Comparison of ENCODE assay signal across 8 cellular contexts in the genomic region with DNA sequence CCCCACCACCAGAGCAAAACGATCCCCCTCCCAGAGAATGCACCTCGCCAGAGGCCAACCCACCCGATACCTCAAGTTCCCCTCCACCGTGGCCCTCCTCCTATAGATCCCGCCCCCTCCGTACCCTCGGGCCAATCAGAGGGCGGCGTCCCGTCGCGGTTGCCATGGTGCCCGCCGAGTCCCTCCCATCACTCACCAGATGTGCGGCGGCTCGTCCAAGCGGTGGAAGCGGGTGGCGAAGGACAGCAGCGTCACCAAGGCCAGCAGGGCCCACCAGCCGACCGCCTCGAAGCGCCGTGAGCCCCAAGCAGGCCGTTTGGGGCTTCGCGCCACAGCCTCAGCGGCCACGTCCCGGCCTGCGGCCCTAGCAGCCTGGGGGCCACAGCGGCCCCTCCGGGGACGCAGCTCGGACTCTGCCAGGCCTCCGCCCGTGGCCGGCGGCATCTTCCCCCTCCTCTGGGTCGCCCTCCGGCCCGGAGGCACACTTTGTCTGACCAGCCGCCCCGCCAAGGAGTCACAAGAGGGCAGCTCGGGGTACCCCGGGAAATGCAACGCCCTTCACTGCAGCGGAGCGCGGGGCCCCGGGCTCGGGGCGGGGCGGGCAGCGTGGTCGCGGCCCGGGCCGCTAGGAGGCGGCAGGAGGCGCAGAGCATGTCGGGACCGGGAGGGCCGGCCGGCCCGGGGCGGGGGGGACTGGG. TPM values are rescaled to one million over a fixed set of nuclear protein-coding genes. Genes with fewer than 3 reads are reported as not detected.
DNase-seq lines count a peak whose midpoint lies in the region; ATAC-seq and TF ChIP-seq lines count a peak whose summit lies in the region.

Gene POMT2 (minus strand): TSS at position 646 of the 698 bp plus-strand sequence. CDS start 202 bp downstream, at position 444.

- DNase-seq in BE2C (peak; percentile 97), NCI-H524 (lab: John Stamatoyannopoulos, UW) (peak; percentile 97 to 98), colonic mucosa (peak; percentile 96)
- DNase-seq in activated CD4-positive, alpha-beta T cell treated with anti-CD3 and anti-CD28 coated beads for 48 hours, result peak; percentile 95
- DNase-seq in stimulated activated CD4-positive, alpha-beta T cell treated with anti-CD3 and anti-CD28 coated beads, Interleukin-1b, Interleukin-23, amount 100 ng/mL, for 48 hours, result peak; percentile 91

- no peak; the same call in none of the 2 replicates for TF ChIP-seq CTCF in BE2C (IDR thresholded peaks at IDR 0.05; ENCODE audit: low read depth, low read length)
- peak; percentile 23 for TF ChIP-seq CTCF in colonic mucosa (IDR thresholded peaks at IDR 0.05)

- intact Hi-C loops in colonic mucosa (cut with DNase I), result loop anchor here (10.0 kb wide), 1 partner anchor 234 kb away; no protein-coding TSS in a partner anchor

- ATAC-seq in HG03432 (IDR thresholded peaks at IDR 0.05; ENCODE audit: unreplicated experiment), result peak; percentile 72

- peak; percentile 43 for TF ChIP-seq POLR2A in GM19099 (IDR thresholded peaks at IDR 0.05; ENCODE audit: extremely low read depth, insufficient read length, low read depth)

- H3K9me3 ChIP-seq in BE2C (no peaks in the 10 kb centered on the region), colonic mucosa (no peaks in the 10 kb centered on the region)

- H3K9ac ChIP-seq in colonic mucosa (ENCODE audit: low read depth in 2 of 2, low read length in 2 of 2), result peak within 1 kb of the TSS; percentile 82 to 84

- peak within 1 kb of the TSS; percentile 98 for H3K27ac ChIP-seq in colonic mucosa
- H3K27ac ChIP-seq in layer of hippocampus (ENCODE audit: low read depth, low read length), result peak within 1 kb of the TSS; percentile 99

- peak within 1 kb of the TSS; percentile 96 for H3K4me3 ChIP-seq in BE2C (ENCODE audit: low read depth, low read length)
- peak within 1 kb of the TSS; percentile 100 for H3K4me3 ChIP-seq in colonic mucosa

- H3K36me3 ChIP-seq in BE2C (no peaks in the 10 kb centered on the region), colonic mucosa (no peaks in the 10 kb centered on the region)

- H3K4me1 ChIP-seq in BE2C (peaks cover 3% of the 10 kb centered on the region; the same call in 1 of the 2 replicates), colonic mucosa (peaks cover 6% of the 10 kb centered on the region)

- H3K27me3 ChIP-seq in BE2C (no peaks in the 10 kb centered on the region), colonic mucosa (no peaks in the 10 kb centered on the region), layer of hippocampus (ENCODE audit: control insufficient read depth, insufficient read depth, low read length) (no peaks in the 10 kb centered on the region)

RNA-seq across cellular contexts. Expression of gene POMT2, which starts in this region (rescaled TPM):
- 49.0 TPM for polyA plus RNA-seq in BE2C (2012; ENCODE audit: insufficient read depth, insufficient read length, low read depth)
- 10 to 100 TPM; 13.0 to 37.7 TPM for total RNA-seq in colonic mucosa

Comparison
In these comparisons a context has a peak if more than half of its experiments do, and no peak if none do; other contexts are left out.
1. Peak in every context shown above with its lines: DNase-seq, ATAC-seq, H3K4me3 ChIP-seq and H3K27ac ChIP-seq.